ENCODE assay signal across 8 cellular contexts in the genomic region with DNA sequence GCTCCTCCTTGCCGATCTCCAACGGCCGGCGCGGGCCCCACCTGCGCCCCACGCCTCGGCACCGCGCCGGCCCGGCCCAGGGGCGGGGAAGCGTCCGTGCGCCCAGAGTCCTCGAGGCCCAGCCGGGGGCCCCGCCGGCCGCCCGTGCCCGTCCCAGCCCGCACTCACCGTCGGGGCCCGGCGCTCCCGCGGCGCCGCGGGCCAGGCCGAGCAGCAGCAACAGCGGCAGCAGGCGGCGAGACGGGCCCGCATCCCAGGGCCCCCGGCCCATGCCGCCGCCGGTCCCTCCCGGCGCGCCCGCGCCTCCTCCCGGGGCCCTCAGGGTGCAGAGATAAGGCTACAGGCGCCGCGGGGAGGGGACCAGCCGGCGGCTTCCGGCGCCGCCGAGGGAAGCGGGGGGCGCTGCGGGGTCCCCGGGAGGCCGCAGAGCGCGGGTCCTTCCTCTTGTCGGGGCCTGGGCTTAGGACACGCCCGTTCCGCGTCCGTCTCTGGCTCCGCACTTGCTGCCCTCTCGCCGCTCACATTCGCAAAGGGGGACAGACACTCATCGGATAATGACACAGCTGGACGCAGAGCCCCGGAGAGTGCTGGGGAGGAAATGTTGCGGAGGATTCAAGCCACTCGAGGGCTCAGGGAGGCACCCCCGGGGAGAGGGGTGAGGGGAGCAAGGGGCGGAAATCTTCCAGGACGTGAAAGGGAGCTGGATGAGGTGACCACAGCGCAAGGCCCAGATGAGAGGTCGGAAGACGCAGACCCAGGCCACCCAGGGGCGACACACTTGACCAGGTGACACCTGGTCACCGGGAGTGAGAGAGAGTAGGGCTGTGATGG. TPM values are rescaled to one million over a fixed set of nuclear protein-coding genes. Genes with fewer than 3 reads are reported as not detected.
DNase-seq lines count a peak whose midpoint lies in the region; ATAC-seq and TF ChIP-seq lines count a peak whose summit lies in the region.

A gene (minus strand): TSS at position 333 of the 831 bp plus-strand sequence. CDS start 62 bp downstream, at position 271.

- no peaks in the 10 kb centered on the region for H3K36me3 ChIP-seq in neural progenitor cell

- H3K27ac Mint-ChIP-seq in activated CD4-positive, alpha-beta T cell treated with anti-CD3 and anti-CD28 coated beads for 36 hours: peak within 1 kb of the TSS; percentile 92
- H3K27ac Mint-ChIP-seq in neural progenitor cell: no peak within 1 kb of the TSS

- H3F3A ChIP-seq in neural progenitor cell (ENCODE audit: low read depth): peaks cover 4% of the 10 kb centered on the region

- CTCF ChIA-PET in activated CD4-positive, alpha-beta T cell treated with anti-CD3 and anti-CD28 coated beads for 36 hours (lab: Charles Lee): interaction anchor here (0.9 kb wide), 1 partner anchor 53 kb away, joined by 3 read pairs; no protein-coding TSS in a partner anchor
- CTCF ChIA-PET in HEK293T (lab: Yijun Ruan, JAX): no interaction called here

- H3K27me3 ChIP-seq in neural progenitor cell: peaks cover 49% of the 10 kb centered on the region

- intact Hi-C loops in activated CD4-positive, alpha-beta T cell treated with anti-CD3 and anti-CD28 coated beads for 36 hours (cut with DNase I, micrococcal nuclease): loop anchor here (1.0 to 10.0 kb wide), 6 partner anchors 158 to 1050 kb away; a partner anchor contains a TSS

- no peaks in the 10 kb centered on the region for H3K9me3 Mint-ChIP-seq in activated CD4-positive, alpha-beta T cell treated with anti-CD3 and anti-CD28 coated beads for 36 hours (ENCODE audit: low read depth)
- no peaks in the 10 kb centered on the region for H3K9me3 Mint-ChIP-seq in neural progenitor cell

- DNase-seq in activated CD4-positive, alpha-beta T cell treated with anti-CD3 and anti-CD28 coated beads for 36 hours: peak; percentile 52
- DNase-seq in activated CD4-positive, alpha-beta T cell treated with anti-CD3 and anti-CD28 coated beads for 1 hour: no peak
- DNase-seq in HEK293T (ENCODE audit: extremely low spot score): peak; percentile 51
- DNase-seq in NAMALWA (ENCODE audit: low spot score): peak; percentile 19
- peak; percentile 63 for DNase-seq in activated T-cell treated with anti-CD3 and anti-CD28 coated beads, Interleukin-2, amount 50 U/mL, for 1 hour
- DNase-seq in fibroblast of the aortic adventitia (ENCODE audit: low read depth): peak; percentile 5
- DNase-seq in neural progenitor cell (ENCODE audit: low spot score): peak; percentile 74
- no peak for DNase-seq in cerebellar cortex (ENCODE audit: low spot score)

- peak within 1 kb of the TSS; percentile 98 for H2AFZ ChIP-seq in neural progenitor cell (replicated peaks)

- peak within 1 kb of the TSS; percentile 75 for H3K4me3 Mint-ChIP-seq in activated CD4-positive, alpha-beta T cell treated with anti-CD3 and anti-CD28 coated beads for 36 hours
- H3K4me3 Mint-ChIP-seq in neural progenitor cell: peak within 1 kb of the TSS; percentile 89

- H3K9ac ChIP-seq in neural progenitor cell: no peak within 1 kb of the TSS

- peaks cover 11% of the 10 kb centered on the region for H3K27me3 Mint-ChIP-seq in activated CD4-positive, alpha-beta T cell treated with anti-CD3 and anti-CD28 coated beads for 36 hours
- H3K27me3 Mint-ChIP-seq in neural progenitor cell (ENCODE audit: insufficient read depth, low read depth): peaks cover 31% of the 10 kb centered on the region

- peaks cover 2% of the 10 kb centered on the region for H3K36me3 Mint-ChIP-seq in activated CD4-positive, alpha-beta T cell treated with anti-CD3 and anti-CD28 coated beads for 36 hours (ENCODE audit: low read depth)
- H3K36me3 Mint-ChIP-seq in neural progenitor cell: no peaks in the 10 kb centered on the region

- POLR2A ChIA-PET in activated CD4-positive, alpha-beta T cell treated with anti-CD3 and anti-CD28 coated beads for 36 hours (lab: Charles Lee): no interaction called here
- POLR2A ChIA-PET in HEK293T (lab: Yijun Ruan, JAX): interaction anchor here (0.7 to 2.0 kb wide), 3 partner anchors 14 to 158 kb away, joined by 3 to 8 read pairs (median 8); a partner anchor contains a TSS

- H3K4me2 ChIP-seq in neural progenitor cell: peak within 1 kb of the TSS; percentile 92

- no peaks in the 10 kb centered on the region for H3K79me2 ChIP-seq in neural progenitor cell (ENCODE audit: low read depth)

- H4K20me1 ChIP-seq in neural progenitor cell (ENCODE audit: low read depth): no peaks in the 10 kb centered on the region

- no peak within 1 kb of the TSS for H3K27ac ChIP-seq in neural progenitor cell

- no peak for TF ChIP-seq CTCF in fibroblast of the aortic adventitia (IDR thresholded peaks at IDR 0.05; ENCODE audit: insufficient read depth, low read length)
- no peak for TF ChIP-seq CTCF in neural progenitor cell (IDR thresholded peaks at IDR 0.05)

- peaks cover 42% of the 10 kb centered on the region for H3K4me1 Mint-ChIP-seq in activated CD4-positive, alpha-beta T cell treated with anti-CD3 and anti-CD28 coated beads for 36 hours
- peaks cover 16% of the 10 kb centered on the region for H3K4me1 Mint-ChIP-seq in neural progenitor cell

- peaks cover 5% of the 10 kb centered on the region for H3K4me1 ChIP-seq in neural progenitor cell

- peak; percentile 62 for ATAC-seq in activated CD4-positive, alpha-beta T cell treated with anti-CD3 and anti-CD28 coated beads for 36 hours

- H3K4me3 ChIP-seq in fibroblast of the aortic adventitia (ENCODE audit: low read depth, low read length) (peak within 1 kb of the TSS; percentile 59), neural progenitor cell (peak within 1 kb of the TSS; percentile 87)

- H3K9me3 ChIP-seq in neural progenitor cell (ENCODE audit: low read depth): no peaks in the 10 kb centered on the region

TF ChIP-seq in HEK293T, 16 proteins besides CTCF, POLR2A, EP300 and RAD21:
- TF ChIP-seq FOXA1 (IDR thresholded peaks at IDR 0.05): no peak
- TF ChIP-seq SP1 (IDR thresholded peaks at IDR 0.05): no peak
- TF ChIP-seq BHLHE40 (IDR thresholded peaks at IDR 0.05; ENCODE audit: borderline replicate concordance): no peak
- no peak for TF ChIP-seq ELF4 (IDR thresholded peaks at IDR 0.05)
- no peak for TF ChIP-seq CTBP1 (IDR thresholded peaks at IDR 0.05; ENCODE audit: borderline replicate concordance)
- no peak for TF ChIP-seq FOXK2 (IDR thresholded peaks at IDR 0.05)
- TF ChIP-seq NFRKB (IDR thresholded peaks at IDR 0.05): no peak
- TF ChIP-seq, protein P1, sequence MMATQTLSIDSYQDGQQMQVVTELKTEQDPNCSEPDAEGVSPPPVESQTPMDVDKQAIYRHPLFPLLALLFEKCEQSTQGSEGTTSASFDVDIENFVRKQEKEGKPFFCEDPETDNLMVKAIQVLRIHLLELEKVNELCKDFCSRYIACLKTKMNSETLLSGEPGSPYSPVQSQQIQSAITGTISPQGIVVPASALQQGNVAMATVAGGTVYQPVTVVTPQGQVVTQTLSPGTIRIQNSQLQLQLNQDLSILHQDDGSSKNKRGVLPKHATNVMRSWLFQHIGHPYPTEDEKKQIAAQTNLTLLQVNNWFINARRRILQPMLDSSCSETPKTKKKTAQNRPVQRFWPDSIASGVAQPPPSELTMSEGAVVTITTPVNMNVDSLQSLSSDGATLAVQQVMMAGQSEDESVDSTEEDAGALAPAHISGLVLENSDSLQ (IDR thresholded peaks at IDR 0.05): no peak
- TF ChIP-seq HDGF (IDR thresholded peaks at IDR 0.05; ENCODE audit: borderline replicate concordance): no peak
- no peak for TF ChIP-seq SUZ12 (IDR thresholded peaks at IDR 0.05)

RNA-seq across cellular contexts. Expression of the gene that starts here (rescaled TPM):
- 1 to 10 TPM; 2.5 TPM for total RNA-seq in activated CD4-positive, alpha-beta T cell treated with anti-CD3 and anti-CD28 coated beads for 36 hours
- total RNA-seq in fibroblast of the aortic adventitia (ENCODE audit: low replicate concordance) (11.4 and 16.4 TPM in 2 replicates), neural progenitor cell (ENCODE audit: low replicate concordance) (7.9 and 12.0 TPM in 2 replicates)

Comparison
In these comparisons a context has a peak if more than half of its experiments do, and no peak if none do; other contexts are left out.
1. DNase-seq: peak in activated CD4-positive, alpha-beta T cell treated with anti-CD3 and anti-CD28 coated beads for 36 hours (single experiment), HEK293T (single experiment), NAMALWA (single experiment), activated T-cell treated with anti-CD3 and anti-CD28 coated beads, Interleukin-2, amount 50 U/mL, for 1 hour (single experiment), fibroblast of the aortic adventitia (single experiment) and neural progenitor cell (single experiment); none in activated CD4-positive, alpha-beta T cell treated with anti-CD3 and anti-CD28 coated beads for 1 hour (single experiment) and cerebellar cortex (single experiment).